In the genomic region with DNA sequence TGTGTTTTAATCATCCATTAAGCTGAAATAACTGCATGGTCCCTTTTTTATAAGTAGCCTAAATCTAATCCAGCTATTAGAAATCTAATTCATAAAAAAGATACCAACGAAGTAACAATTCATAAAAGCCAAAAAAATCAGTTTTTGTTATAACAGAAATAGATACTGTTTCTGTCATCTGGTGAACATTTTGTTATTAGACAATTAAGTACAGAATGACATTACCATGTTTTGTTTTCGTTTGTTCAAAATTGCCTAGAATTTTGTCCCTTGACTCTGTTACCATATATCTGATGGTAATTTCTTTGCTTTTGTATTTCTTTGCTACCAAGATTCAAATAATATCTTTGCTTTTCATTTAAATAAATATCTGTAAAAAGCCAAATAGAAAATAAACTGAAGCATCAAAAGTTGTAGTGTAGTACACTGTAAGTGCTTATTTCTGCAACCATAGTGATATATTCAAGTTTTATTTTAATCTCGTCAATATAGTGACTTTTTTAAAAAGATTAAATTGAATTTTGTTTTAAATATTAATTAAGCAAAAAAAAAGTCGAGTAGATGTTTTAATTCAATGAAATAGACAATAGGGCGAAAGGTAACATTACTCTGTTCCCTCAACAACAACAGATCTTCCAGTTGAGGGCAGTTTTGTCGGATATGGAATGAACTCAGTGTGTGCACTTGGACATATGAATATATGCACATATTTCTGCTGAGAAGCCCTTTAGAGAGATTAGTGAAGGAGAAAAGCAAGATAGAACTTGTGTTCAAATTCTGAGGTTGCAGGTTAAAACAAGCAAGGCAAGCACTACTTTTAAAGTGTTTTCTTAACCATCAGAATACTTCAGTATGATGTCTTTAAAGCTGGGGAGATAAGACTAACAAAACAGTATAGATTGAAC, we compare ENCODE assay signal across 19 cellular contexts. TPM values are rescaled to one million over a fixed set of nuclear protein-coding genes. Genes with fewer than 3 reads are reported as not detected.
A peak's percentile ranks its signal among the peaks of the same experiment; 100 is the strongest.
DNase-seq lines count a peak whose midpoint lies in the region; ATAC-seq, FAIRE-seq and TF ChIP-seq lines count a peak whose summit lies in the region.
"Had no signal": no experiment of that assay in that cellular context is flagged by ENCODE, and none has a peak within 500 bp of the region (broad histone marks: within the 10 kb centered on the region; RNA-seq: fewer than 3 reads in every experiment).

No MANE protein-coding gene starts in this region.

- TF ChIP-seq CTCF in HCT116 (IDR thresholded peaks at IDR 0.05 in 2 of 3, conservative IDR thresholded peaks at IDR 0.05 in 1 of 3; ENCODE audit: borderline replicate concordance in 1 of 3, insufficient read depth in 1 of 3, low read depth in 2 of 3, low read length in 2 of 3) (no peak), neural progenitor cell (IDR thresholded peaks at IDR 0.05) (no peak)

- intact Hi-C loops in HCT116 (cut with micrococcal nuclease) = no loop called here

- H3K36me3 ChIP-seq in HCT116 (ENCODE audit: control insufficient read depth in 1 of 2, insufficient read depth in 2 of 2, low read length in 2 of 2) = no peaks in the 10 kb centered on the region
- H3K36me3 ChIP-seq in neural progenitor cell = no peaks in the 10 kb centered on the region

- no peak for DNase-seq in HCT116 (ENCODE audit: low read depth, low spot score)
- no peak for DNase-seq in RCC 7860 (ENCODE audit: low spot score)
- no peak for DNase-seq in neural progenitor cell (ENCODE audit: low spot score)
- DNase-seq in retina = no peak
- DNase-seq: ACHN, AML-193, COR-L47, DMS153, HCEC 1CT, NCI-H1930, NCI-H2171, NCI-H446, PC-9, T-helper 1 cell had no signal

- H3K9ac ChIP-seq in HCT116 (ENCODE audit: low read length) (no peak overlapping the region), neural progenitor cell (no peak overlapping the region)

- H3K9me2 ChIP-seq in HCT116 (ENCODE audit: insufficient read depth) = no peaks in the 10 kb centered on the region

- H4K20me1 ChIP-seq in HCT116 (ENCODE audit: insufficient read depth) = peaks cover 4% of the 10 kb centered on the region; the same call in 1 of the 2 replicates
- H4K20me1 ChIP-seq in neural progenitor cell (ENCODE audit: low read depth) = no peaks in the 10 kb centered on the region

- H3F3A ChIP-seq in neural progenitor cell (ENCODE audit: low read depth) = peaks cover 37% of the 10 kb centered on the region

- no peak for TF ChIP-seq POLR2A in HCT116 (IDR thresholded peaks at IDR 0.05; ENCODE audit: borderline replicate concordance, extremely low read depth, insufficient read depth, insufficient read length)

- no peak overlapping the region for H3K4me2 ChIP-seq in HCT116 (ENCODE audit: low read length)
- peak overlapping the region; percentile 95 for H3K4me2 ChIP-seq in neural progenitor cell

- H3K4me3 ChIP-seq in HCT116 (replicated peaks in 1 of 2; ENCODE audit: low read depth in 1 of 2, low read length in 2 of 2) (no peak overlapping the region), neural progenitor cell (no peak overlapping the region)
- H3K4me3 ChIP-seq: PC-9 had no signal

- no peaks in the 10 kb centered on the region for H3K9me3 Mint-ChIP-seq in neural progenitor cell

- no peak overlapping the region for H3K4me3 Mint-ChIP-seq in neural progenitor cell

- CTCF ChIA-PET in HCT116 (lab: Charles Lee) = no interaction called here

- H3K4me1 ChIP-seq in HCT116 (ENCODE audit: control insufficient read depth in 1 of 2, insufficient read depth in 2 of 2, low read length in 2 of 2) (peaks cover 7 to 13% of the 10 kb centered on the region in 2 experiments), neural progenitor cell (peaks cover 27% of the 10 kb centered on the region)

- H3K4me1 Mint-ChIP-seq in neural progenitor cell = peaks cover 17% of the 10 kb centered on the region

- ATAC-seq in HCT116 (no peak), HG03045 (IDR thresholded peaks at IDR 0.05; ENCODE audit: unreplicated experiment) (no peak), GM19023 (IDR thresholded peaks at IDR 0.05; ENCODE audit: unreplicated experiment) (no peak)
- ATAC-seq: Right ventricle myocardium inferior had no signal

- BruUV-seq in HCT116 (replicated peaks; lab: Mats Ljungman, UMichigan) = no TSS peak

- RAD21 ChIA-PET in HCT116 (lab: Charles Lee; ENCODE audit: low non-redundant PET in 1 of 2, low total read pairs in 2 of 2, uncharacterized antibody in 2 of 2, unreplicated experiment in 2 of 2) = no interaction called here

- no peak overlapping the region for H3K27ac ChIP-seq in HCT116 (ENCODE audit: low read depth, low read length)
- no peak overlapping the region for H3K27ac ChIP-seq in neural progenitor cell
- H3K27ac ChIP-seq: PC-9 had no signal

- no peaks in the 10 kb centered on the region for H3K9me3 ChIP-seq in HCT116 (ENCODE audit: control insufficient read depth in 1 of 2, insufficient read depth in 1 of 2, low read depth in 1 of 2, low read length in 2 of 2)
- H3K9me3 ChIP-seq in neural progenitor cell (ENCODE audit: low read depth) = no peaks in the 10 kb centered on the region

- no peak overlapping the region for H2AFZ ChIP-seq in HCT116 (ENCODE audit: low read depth, low read length, poor library complexity, severe bottlenecking)
- H2AFZ ChIP-seq in neural progenitor cell (replicated peaks) = no peak overlapping the region
- H2AFZ ChIP-seq: PC-9 had no signal

- 0 out of 2 replicates have a peak, but pooled peaks cover 4% of the 10 kb centered on the region for H3K79me2 ChIP-seq in HCT116 (ENCODE audit: insufficient read depth, low read length)
- peaks cover 85% of the 10 kb centered on the region for H3K79me2 ChIP-seq in neural progenitor cell (ENCODE audit: low read depth)

- H3K27ac Mint-ChIP-seq in neural progenitor cell = no peak overlapping the region
- H3K27ac Mint-ChIP-seq: CD14-positive monocyte had no signal

- no peak for TF ChIP-seq RAD21 in HCT116 (IDR thresholded peaks at IDR 0.05; ENCODE audit: low read depth)

- no peaks in the 10 kb centered on the region for H3K27me3 Mint-ChIP-seq in neural progenitor cell (ENCODE audit: insufficient read depth, low read depth)

- H3K27me3 ChIP-seq in HCT116 (ENCODE audit: insufficient read depth, low read length) (peaks cover 50% of the 10 kb centered on the region), neural progenitor cell (no peaks in the 10 kb centered on the region)

- FAIRE-seq in RCC 7860 (lab: Jason Lieb, UNC) (peak; percentile 60), endometrium (lab: Jason Lieb, UNC) (peak; percentile 4)

- H3K36me3 Mint-ChIP-seq in neural progenitor cell = no peaks in the 10 kb centered on the region

- POLR2A ChIA-PET in HCT116 (lab: Charles Lee) = no interaction called here

TF ChIP-seq in HCT116, 20 proteins besides CTCF, POLR2A, EP300 and RAD21:
- TF ChIP-seq CBX3 (IDR thresholded peaks at IDR 0.05; ENCODE audit: low read depth) (no peak), REST (IDR thresholded peaks at IDR 0.05; ENCODE audit: low read depth) (no peak), EZH2 (IDR thresholded peaks at IDR 0.05) (peak; percentile 78; the same call in 1 of the 2 replicates), EZH2phosphoT487 (IDR thresholded peaks at IDR 0.05; ENCODE audit: borderline replicate concordance) (0 out of 2 replicates have a peak, but pooled peaks have one; percentile 98), POLR2AphosphoS5 (IDR thresholded peaks at IDR 0.05; ENCODE audit: low read depth, low read length) (no peak), JUND (IDR thresholded peaks at IDR 0.05) (no peak)

RNA-seq across cellular contexts. Expression of gene IGF2BP3, which starts 7.9 kb away (rescaled TPM):
- 79.1 TPM for total RNA-seq in HCT116 (2021; ENCODE audit: unreplicated experiment)
- 21.3 and 43.7 TPM in 2 replicates for polyA plus RNA-seq in HCT116 (2012)
- total RNA-seq in neural progenitor cell (ENCODE audit: low replicate concordance) = 172 and 242 TPM in 2 replicates
- total RNA-seq: Right ventricle myocardium inferior had no signal

RNA-seq across cellular contexts. Expression of gene TRA2A, which starts 53.6 kb away (rescaled TPM):
- total RNA-seq in HCT116 (2021; ENCODE audit: unreplicated experiment) (122 TPM), neural progenitor cell (ENCODE audit: low replicate concordance) (81.9 and 126 TPM in 2 replicates)
- polyA plus RNA-seq in HCT116 (2012) = 54.6 and 76.3 TPM in 2 replicates
